In genomic region chr16:4693296-4693955, GRCh38 we compare ENCODE assay signal across 8 cellular contexts.
DNase-seq lines count a peak whose midpoint lies in the region; ATAC-seq and TF ChIP-seq lines count a peak whose summit lies in the region.

Gene NUDT16L1 (plus strand): TSS chr16:4693562. CDS start chr16:4693727, 165 bp downstream.

- peak within 1 kb of the TSS; percentile 97 for H3K27ac ChIP-seq in C4-2B

- peak; percentile 95 for DNase-seq in NCI-H748 (lab: John Stamatoyannopoulos, UW; ENCODE audit: unreplicated experiment)
- DNase-seq in activated CD4-positive, alpha-beta T cell treated with anti-CD3 and anti-CD28 coated beads, Interleukin-2, amount 50 U/mL, for 1 hour: peak; percentile 97
- peak; percentile 92 for DNase-seq in cortex of kidney (lab: John Stamatoyannopoulos, UW)
- peak; percentile 99 for DNase-seq in left kidney (ENCODE audit: low read depth, low spot score)
- peak; percentile 95 for DNase-seq in stimulated activated CD4-positive, alpha-beta T cell treated with anti-CD3 and anti-CD28 coated beads, Interleukin-1b, Interleukin-23, amount 100 ng/mL, for 48 hours

- TF ChIP-seq CTCF in C4-2B (conservative IDR thresholded peaks at IDR 0.05): no peak; the same call in 1 of the 2 replicates

- ATAC-seq in GM19372 (IDR thresholded peaks at IDR 0.05; ENCODE audit: low read depth, unreplicated experiment) (peak; percentile 94), HG03521 (IDR thresholded peaks at IDR 0.05; ENCODE audit: unreplicated experiment) (peak; percentile 94)

Comparison
In these comparisons a context has a peak if more than half of its experiments do, and no peak if none do; other contexts are left out.
1. Peak in every context shown above with its lines: DNase-seq, ATAC-seq and H3K27ac ChIP-seq.